ENCODE assay signal across 10 cellular contexts in genomic region chr2:46365913-46366674, GRCh38.
DNase-seq lines count a peak whose midpoint lies in the region; ATAC-seq, FAIRE-seq and TF ChIP-seq lines count a peak whose summit lies in the region.
"Had no signal": no experiment of that assay in that cellular context is flagged by ENCODE, and none has a peak within 500 bp of the region (broad histone marks: within the 10 kb centered on the region; RNA-seq: fewer than 3 reads in every experiment).

No MANE protein-coding gene starts in this region.

- H3K9me3 ChIP-seq in cardiac muscle cell (ENCODE audit: low read depth) (no peaks in the 10 kb centered on the region), WERI-Rb-1 (ENCODE audit: severe bottlenecking) (no peaks in the 10 kb centered on the region), kidney (ENCODE audit: control insufficient read depth in 1 of 2, low read length in 2 of 2) (no peaks in the 10 kb centered on the region), upper lobe of right lung (no peaks in the 10 kb centered on the region)

- intact Hi-C loops in left ventricle myocardium superior (cut with micrococcal nuclease), result loop anchor here (10.0 kb wide), 2 partner anchors 291 to 351 kb away; no protein-coding TSS in a partner anchor
- intact Hi-C loops in kidney (cut with DNase I), result loop anchor here (10.0 kb wide), 1 partner anchor 301 kb away; no protein-coding TSS in a partner anchor
- intact Hi-C loops in upper lobe of right lung (cut with DNase I), result loop anchor here (10.0 kb wide), 1 partner anchor 361 kb away; no protein-coding TSS in a partner anchor

- no peak for ATAC-seq in left ventricle myocardium superior
- ATAC-seq in upper lobe of right lung, result no peak

- TF ChIP-seq CTCF in cardiac muscle cell (IDR thresholded peaks at IDR 0.05; ENCODE audit: low read depth, low read length) (peak; percentile 42), WERI-Rb-1 (IDR thresholded peaks at IDR 0.05; ENCODE audit: low read depth, low read length) (peak; percentile 61), kidney (IDR thresholded peaks at IDR 0.05; ENCODE audit: borderline replicate concordance, extremely low read depth, insufficient read depth) (no peak), upper lobe of right lung (IDR thresholded peaks at IDR 0.05) (peak; percentile 34)

- H3K27ac ChIP-seq in cardiac muscle cell (no peak overlapping the region), WERI-Rb-1 (no peak overlapping the region), kidney (ENCODE audit: low read depth in 2 of 2, low read length in 2 of 2) (peak overlapping the region in 1 of 2 donors; percentile 35), upper lobe of right lung (peak overlapping the region; percentile 53)

- no peaks in the 10 kb centered on the region for H3K36me3 ChIP-seq in cardiac muscle cell
- no peaks in the 10 kb centered on the region for H3K36me3 ChIP-seq in WERI-Rb-1
- peaks cover 25 to 49% of the 10 kb centered on the region in 2 donors for H3K36me3 ChIP-seq in kidney (ENCODE audit: control insufficient read depth in 1 of 2, insufficient read depth in 2 of 2, low read length in 2 of 2)
- peaks cover 91% of the 10 kb centered on the region for H3K36me3 ChIP-seq in upper lobe of right lung

- no peak for DNase-seq in cardiac muscle cell (ENCODE audit: low read depth in 1 of 2, low spot score in 1 of 2)
- no peak for DNase-seq in left ventricle myocardium superior
- DNase-seq in WERI-Rb-1, result peak; percentile 49
- peak; percentile 60 for DNase-seq in kidney
- DNase-seq in upper lobe of right lung, result no peak
- DNase-seq in 8988T, result no peak
- DNase-seq in RPMI8226, result no peak
- no peak for DNase-seq in LoVo (ENCODE audit: low spot score)
- DNase-seq: activated naive CD4-positive, alpha-beta T cell treated with anti-CD3 and anti-CD28 coated beads, Interleukin-2, amount 50 U/mL, for 16 hours; C1 segment of cervical spinal cord had no signal

- H3K27me3 ChIP-seq in cardiac muscle cell (peaks cover 23% of the 10 kb centered on the region), WERI-Rb-1 (ENCODE audit: insufficient read depth, low read depth, severe bottlenecking) (no peaks in the 10 kb centered on the region), upper lobe of right lung (no peaks in the 10 kb centered on the region)

- no peaks in the 10 kb centered on the region for H3K4me1 ChIP-seq in cardiac muscle cell (ENCODE audit: low read depth)
- H3K4me1 ChIP-seq in kidney (ENCODE audit: control insufficient read depth in 1 of 2, insufficient read depth in 1 of 2, low read depth in 1 of 2, low read length in 2 of 2), result peaks cover 0 to 2% of the 10 kb centered on the region in 2 donors
- H3K4me1 ChIP-seq in upper lobe of right lung, result peaks cover 73% of the 10 kb centered on the region

- H3K9ac ChIP-seq in kidney (ENCODE audit: low read length in 2 of 2), result no peak overlapping the region

- no peak for FAIRE-seq in kidney (lab: Jason Lieb, UNC)

- H3K4me3 ChIP-seq in cardiac muscle cell (no peak overlapping the region), WERI-Rb-1 (ENCODE audit: low read depth, low read length) (peak overlapping the region; percentile 29), kidney (ENCODE audit: low read length in 2 of 2) (no peak overlapping the region), upper lobe of right lung (no peak overlapping the region)

Comparison
In these comparisons a context has a peak if more than half of its experiments do, and no peak if none do; other contexts are left out.
1. DNase-seq: peak in WERI-Rb-1 (single experiment) and kidney (single experiment); none in cardiac muscle cell (0 of 2), left ventricle myocardium superior (single experiment), upper lobe of right lung (single experiment), 8988T (single experiment), RPMI8226 (single experiment) and LoVo (single experiment).